ENCODE assay signal across 1 cellular context in the genomic region with DNA sequence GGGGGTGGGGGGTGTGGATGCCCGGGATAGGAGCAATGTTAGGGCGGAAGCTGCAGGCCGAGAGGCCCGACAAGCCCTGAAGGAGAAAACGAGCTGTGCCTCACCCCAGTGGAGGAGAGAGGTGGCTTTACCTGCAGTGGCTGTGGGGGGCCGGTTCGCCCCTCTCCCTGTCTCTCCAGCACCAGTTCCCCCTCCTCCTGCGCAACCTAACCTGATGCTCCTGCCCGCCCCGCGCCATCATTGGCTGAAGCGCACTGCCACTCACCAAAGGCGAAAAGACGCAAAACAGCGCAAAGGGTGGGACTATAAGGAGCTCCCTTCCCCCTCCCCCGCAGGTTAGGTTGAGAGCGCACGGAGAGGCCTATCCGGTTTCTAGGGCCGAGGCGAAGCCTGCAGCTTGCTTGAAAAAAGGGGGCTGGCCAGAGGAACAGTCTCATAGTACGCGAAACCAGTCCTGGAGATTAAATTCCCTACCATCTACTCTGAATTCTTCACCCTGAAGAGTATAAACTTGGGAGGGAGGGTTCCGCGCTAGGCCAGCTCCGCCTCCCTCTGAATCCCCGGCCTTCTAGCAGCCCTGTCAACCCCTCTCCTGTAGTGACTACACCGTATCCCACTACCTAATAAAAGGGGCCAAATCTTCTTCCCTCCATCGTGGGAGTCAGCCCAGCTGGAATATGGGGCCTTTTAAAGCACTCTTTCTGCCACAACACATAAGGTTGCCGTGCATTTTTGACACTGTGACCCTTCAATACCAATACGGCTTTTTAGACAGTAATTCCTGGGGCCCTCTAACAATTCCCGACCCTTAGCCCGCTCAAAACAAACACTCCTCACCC.
TF ChIP-seq lines count a peak whose summit lies in the region.

No MANE protein-coding gene starts in this region.

TF ChIP-seq in HepG2, 621 proteins besides CTCF, POLR2A, EP300 and RAD21 (continued from another document and continues in another):
- TF ChIP-seq, protein P1, sequence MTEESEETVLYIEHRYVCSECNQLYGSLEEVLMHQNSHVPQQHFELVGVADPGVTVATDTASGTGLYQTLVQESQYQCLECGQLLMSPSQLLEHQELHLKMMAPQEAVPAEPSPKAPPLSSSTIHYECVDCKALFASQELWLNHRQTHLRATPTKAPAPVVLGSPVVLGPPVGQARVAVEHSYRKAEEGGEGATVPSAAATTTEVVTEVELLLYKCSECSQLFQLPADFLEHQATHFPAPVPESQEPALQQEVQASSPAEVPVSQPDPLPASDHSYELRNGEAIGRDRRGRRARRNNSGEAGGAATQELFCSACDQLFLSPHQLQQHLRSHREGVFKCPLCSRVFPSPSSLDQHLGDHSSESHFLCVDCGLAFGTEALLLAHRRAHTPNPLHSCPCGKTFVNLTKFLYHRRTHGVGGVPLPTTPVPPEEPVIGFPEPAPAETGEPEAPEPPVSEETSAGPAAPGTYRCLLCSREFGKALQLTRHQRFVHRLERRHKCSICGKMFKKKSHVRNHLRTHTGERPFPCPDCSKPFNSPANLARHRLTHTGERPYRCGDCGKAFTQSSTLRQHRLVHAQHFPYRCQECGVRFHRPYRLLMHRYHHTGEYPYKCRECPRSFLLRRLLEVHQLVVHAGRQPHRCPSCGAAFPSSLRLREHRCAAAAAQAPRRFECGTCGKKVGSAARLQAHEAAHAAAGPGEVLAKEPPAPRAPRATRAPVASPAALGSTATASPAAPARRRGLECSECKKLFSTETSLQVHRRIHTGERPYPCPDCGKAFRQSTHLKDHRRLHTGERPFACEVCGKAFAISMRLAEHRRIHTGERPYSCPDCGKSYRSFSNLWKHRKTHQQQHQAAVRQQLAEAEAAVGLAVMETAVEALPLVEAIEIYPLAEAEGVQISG (CRISPR knock-in tag; IDR thresholded peaks at IDR 0.05), result peak; percentile 95
- TF ChIP-seq, protein P2, sequence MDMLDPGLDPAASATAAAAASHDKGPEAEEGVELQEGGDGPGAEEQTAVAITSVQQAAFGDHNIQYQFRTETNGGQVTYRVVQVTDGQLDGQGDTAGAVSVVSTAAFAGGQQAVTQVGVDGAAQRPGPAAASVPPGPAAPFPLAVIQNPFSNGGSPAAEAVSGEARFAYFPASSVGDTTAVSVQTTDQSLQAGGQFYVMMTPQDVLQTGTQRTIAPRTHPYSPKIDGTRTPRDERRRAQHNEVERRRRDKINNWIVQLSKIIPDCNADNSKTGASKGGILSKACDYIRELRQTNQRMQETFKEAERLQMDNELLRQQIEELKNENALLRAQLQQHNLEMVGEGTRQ (IDR thresholded peaks at IDR 0.05; ENCODE audit: low read depth, low read length), result no peak
- TF ChIP-seq, protein P2 (CRISPR knock-in tag; IDR thresholded peaks at IDR 0.05; ENCODE audit: borderline replicate concordance), result no peak
- TF ChIP-seq, protein P3, sequence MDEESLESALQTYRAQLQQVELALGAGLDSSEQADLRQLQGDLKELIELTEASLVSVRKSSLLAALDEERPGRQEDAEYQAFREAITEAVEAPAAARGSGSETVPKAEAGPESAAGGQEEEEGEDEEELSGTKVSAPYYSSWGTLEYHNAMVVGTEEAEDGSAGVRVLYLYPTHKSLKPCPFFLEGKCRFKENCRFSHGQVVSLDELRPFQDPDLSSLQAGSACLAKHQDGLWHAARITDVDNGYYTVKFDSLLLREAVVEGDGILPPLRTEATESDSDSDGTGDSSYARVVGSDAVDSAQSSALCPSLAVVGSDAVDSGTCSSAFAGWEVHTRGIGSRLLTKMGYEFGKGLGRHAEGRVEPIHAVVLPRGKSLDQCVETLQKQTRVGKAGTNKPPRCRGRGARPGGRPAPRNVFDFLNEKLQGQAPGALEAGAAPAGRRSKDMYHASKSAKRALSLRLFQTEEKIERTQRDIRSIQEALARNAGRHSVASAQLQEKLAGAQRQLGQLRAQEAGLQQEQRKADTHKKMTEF (CRISPR knock-in tag; IDR thresholded peaks at IDR 0.05), result peak; percentile 91
- TF ChIP-seq, protein P4, sequence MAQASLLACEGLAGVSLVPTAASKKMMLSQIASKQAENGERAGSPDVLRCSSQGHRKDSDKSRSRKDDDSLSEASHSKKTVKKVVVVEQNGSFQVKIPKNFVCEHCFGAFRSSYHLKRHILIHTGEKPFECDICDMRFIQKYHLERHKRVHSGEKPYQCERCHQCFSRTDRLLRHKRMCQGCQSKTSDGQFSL (CRISPR knock-in tag; IDR thresholded peaks at IDR 0.05), result peak; percentile 97
- TF ChIP-seq CC2D1A (CRISPR knock-in tag; IDR thresholded peaks at IDR 0.05), result peak; percentile 90; the same call in 1 of the 2 replicates
- TF ChIP-seq FIP1L1 (IDR thresholded peaks at IDR 0.05; ENCODE audit: borderline replicate concordance, insufficient read depth, low read depth, low read length), result peak; percentile 90; the same call in 1 of the 2 replicates
- TF ChIP-seq, protein P5, sequence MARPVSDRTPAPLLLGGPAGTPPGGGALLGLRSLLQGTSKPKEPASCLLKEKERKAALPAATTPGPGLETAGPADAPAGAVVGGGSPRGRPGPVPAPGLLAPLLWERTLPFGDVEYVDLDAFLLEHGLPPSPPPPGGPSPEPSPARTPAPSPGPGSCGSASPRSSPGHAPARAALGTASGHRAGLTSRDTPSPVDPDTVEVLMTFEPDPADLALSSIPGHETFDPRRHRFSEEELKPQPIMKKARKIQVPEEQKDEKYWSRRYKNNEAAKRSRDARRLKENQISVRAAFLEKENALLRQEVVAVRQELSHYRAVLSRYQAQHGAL (CRISPR knock-in tag; IDR thresholded peaks at IDR 0.05; ENCODE audit: not compliant biosample characterization), result no peak
- TF ChIP-seq, protein P6, sequence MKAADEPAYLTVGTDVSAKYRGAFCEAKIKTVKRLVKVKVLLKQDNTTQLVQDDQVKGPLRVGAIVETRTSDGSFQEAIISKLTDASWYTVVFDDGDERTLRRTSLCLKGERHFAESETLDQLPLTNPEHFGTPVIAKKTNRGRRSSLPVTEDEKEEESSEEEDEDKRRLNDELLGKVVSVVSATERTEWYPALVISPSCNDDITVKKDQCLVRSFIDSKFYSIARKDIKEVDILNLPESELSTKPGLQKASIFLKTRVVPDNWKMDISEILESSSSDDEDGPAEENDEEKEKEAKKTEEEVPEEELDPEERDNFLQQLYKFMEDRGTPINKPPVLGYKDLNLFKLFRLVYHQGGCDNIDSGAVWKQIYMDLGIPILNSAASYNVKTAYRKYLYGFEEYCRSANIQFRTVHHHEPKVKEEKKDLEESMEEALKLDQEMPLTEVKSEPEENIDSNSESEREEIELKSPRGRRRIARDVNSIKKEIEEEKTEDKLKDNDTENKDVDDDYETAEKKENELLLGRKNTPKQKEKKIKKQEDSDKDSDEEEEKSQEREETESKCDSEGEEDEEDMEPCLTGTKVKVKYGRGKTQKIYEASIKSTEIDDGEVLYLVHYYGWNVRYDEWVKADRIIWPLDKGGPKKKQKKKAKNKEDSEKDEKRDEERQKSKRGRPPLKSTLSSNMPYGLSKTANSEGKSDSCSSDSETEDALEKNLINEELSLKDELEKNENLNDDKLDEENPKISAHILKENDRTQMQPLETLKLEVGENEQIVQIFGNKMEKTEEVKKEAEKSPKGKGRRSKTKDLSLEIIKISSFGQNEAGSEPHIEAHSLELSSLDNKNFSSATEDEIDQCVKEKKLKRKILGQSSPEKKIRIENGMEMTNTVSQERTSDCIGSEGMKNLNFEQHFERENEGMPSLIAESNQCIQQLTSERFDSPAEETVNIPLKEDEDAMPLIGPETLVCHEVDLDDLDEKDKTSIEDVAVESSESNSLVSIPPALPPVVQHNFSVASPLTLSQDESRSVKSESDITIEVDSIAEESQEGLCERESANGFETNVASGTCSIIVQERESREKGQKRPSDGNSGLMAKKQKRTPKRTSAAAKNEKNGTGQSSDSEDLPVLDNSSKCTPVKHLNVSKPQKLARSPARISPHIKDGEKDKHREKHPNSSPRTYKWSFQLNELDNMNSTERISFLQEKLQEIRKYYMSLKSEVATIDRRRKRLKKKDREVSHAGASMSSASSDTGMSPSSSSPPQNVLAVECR (CRISPR knock-in tag; IDR thresholded peaks at IDR 0.05; ENCODE audit: borderline replicate concordance), result peak; percentile 90
- no peak for TF ChIP-seq CHD4 (IDR thresholded peaks at IDR 0.05; ENCODE audit: borderline replicate concordance, low read length)
- TF ChIP-seq MTA1 (CRISPR knock-in tag; IDR thresholded peaks at IDR 0.05; ENCODE audit: borderline replicate concordance), result peak; percentile 87; the same call in 1 of the 2 replicates
- TF ChIP-seq ZNF878 (CRISPR knock-in tag; IDR thresholded peaks at IDR 0.05), result no peak; the same call in 1 of the 2 replicates
- TF ChIP-seq, protein P7, sequence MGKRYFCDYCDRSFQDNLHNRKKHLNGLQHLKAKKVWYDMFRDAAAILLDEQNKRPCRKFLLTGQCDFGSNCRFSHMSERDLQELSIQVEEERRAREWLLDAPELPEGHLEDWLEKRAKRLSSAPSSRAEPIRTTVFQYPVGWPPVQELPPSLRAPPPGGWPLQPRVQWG (CRISPR knock-in tag; IDR thresholded peaks at IDR 0.05; ENCODE audit: borderline replicate concordance, low read depth), result no peak
- no peak for TF ChIP-seq MTF1 (CRISPR knock-in tag; IDR thresholded peaks at IDR 0.05)
- TF ChIP-seq SALL1 (CRISPR knock-in tag; IDR thresholded peaks at IDR 0.05), result peak; percentile 95
- peak; percentile 20; the same call in 1 of the 2 replicates for TF ChIP-seq SSRP1 (CRISPR knock-in tag; IDR thresholded peaks at IDR 0.05)
- TF ChIP-seq ZNF468 (CRISPR knock-in tag; IDR thresholded peaks at IDR 0.05), result no peak
- no peak; the same call in 1 of the 2 replicates for TF ChIP-seq REL (CRISPR knock-in tag; conservative IDR thresholded peaks at IDR 0.05)
- TF ChIP-seq ZNF773 (CRISPR knock-in tag; IDR thresholded peaks at IDR 0.05; ENCODE audit: borderline replicate concordance), result peak; percentile 14; the same call in 1 of the 2 replicates
- 0 out of 2 replicates have a peak, but pooled peaks have one; percentile 39 for TF ChIP-seq ZNF547 (CRISPR knock-in tag; IDR thresholded peaks at IDR 0.05)
- TF ChIP-seq, protein P8, sequence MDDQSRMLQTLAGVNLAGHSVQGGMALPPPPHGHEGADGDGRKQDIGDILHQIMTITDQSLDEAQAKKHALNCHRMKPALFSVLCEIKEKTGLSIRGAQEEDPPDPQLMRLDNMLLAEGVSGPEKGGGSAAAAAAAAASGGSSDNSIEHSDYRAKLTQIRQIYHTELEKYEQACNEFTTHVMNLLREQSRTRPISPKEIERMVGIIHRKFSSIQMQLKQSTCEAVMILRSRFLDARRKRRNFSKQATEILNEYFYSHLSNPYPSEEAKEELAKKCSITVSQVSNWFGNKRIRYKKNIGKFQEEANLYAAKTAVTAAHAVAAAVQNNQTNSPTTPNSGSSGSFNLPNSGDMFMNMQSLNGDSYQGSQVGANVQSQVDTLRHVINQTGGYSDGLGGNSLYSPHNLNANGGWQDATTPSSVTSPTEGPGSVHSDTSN (CRISPR knock-in tag; IDR thresholded peaks at IDR 0.05; ENCODE audit: borderline replicate concordance), result peak; percentile 86; the same call in 1 of the 2 replicates
- TF ChIP-seq TMF1 (CRISPR knock-in tag; IDR thresholded peaks at IDR 0.05; ENCODE audit: low read depth), result peak; percentile 92
- TF ChIP-seq KMT2B (CRISPR knock-in tag; IDR thresholded peaks at IDR 0.05), result peak; percentile 99
- peak; percentile 81; the same call in 1 of the 2 replicates for TF ChIP-seq ZNF333 (CRISPR knock-in tag; IDR thresholded peaks at IDR 0.05; ENCODE audit: borderline replicate concordance)
- TF ChIP-seq ZNF782 (CRISPR knock-in tag; IDR thresholded peaks at IDR 0.05; ENCODE audit: borderline replicate concordance), result peak; percentile 54; the same call in 1 of the 2 replicates
- TF ChIP-seq, protein P9, sequence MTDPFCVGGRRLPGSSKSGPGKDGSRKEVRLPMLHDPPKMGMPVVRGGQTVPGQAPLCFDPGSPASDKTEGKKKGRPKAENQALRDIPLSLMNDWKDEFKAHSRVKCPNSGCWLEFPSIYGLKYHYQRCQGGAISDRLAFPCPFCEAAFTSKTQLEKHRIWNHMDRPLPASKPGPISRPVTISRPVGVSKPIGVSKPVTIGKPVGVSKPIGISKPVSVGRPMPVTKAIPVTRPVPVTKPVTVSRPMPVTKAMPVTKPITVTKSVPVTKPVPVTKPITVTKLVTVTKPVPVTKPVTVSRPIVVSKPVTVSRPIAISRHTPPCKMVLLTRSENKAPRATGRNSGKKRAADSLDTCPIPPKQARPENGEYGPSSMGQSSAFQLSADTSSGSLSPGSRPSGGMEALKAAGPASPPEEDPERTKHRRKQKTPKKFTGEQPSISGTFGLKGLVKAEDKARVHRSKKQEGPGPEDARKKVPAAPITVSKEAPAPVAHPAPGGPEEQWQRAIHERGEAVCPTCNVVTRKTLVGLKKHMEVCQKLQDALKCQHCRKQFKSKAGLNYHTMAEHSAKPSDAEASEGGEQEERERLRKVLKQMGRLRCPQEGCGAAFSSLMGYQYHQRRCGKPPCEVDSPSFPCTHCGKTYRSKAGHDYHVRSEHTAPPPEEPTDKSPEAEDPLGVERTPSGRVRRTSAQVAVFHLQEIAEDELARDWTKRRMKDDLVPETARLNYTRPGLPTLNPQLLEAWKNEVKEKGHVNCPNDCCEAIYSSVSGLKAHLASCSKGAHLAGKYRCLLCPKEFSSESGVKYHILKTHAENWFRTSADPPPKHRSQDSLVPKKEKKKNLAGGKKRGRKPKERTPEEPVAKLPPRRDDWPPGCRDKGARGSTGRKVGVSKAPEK (CRISPR knock-in tag; IDR thresholded peaks at IDR 0.05; ENCODE audit: borderline replicate concordance), result peak; percentile 88; the same call in 1 of the 2 replicates
- TF ChIP-seq, protein P10, sequence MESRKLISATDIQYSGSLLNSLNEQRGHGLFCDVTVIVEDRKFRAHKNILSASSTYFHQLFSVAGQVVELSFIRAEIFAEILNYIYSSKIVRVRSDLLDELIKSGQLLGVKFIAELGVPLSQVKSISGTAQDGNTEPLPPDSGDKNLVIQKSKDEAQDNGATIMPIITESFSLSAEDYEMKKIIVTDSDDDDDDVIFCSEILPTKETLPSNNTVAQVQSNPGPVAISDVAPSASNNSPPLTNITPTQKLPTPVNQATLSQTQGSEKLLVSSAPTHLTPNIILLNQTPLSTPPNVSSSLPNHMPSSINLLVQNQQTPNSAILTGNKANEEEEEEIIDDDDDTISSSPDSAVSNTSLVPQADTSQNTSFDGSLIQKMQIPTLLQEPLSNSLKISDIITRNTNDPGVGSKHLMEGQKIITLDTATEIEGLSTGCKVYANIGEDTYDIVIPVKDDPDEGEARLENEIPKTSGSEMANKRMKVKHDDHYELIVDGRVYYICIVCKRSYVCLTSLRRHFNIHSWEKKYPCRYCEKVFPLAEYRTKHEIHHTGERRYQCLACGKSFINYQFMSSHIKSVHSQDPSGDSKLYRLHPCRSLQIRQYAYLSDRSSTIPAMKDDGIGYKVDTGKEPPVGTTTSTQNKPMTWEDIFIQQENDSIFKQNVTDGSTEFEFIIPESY (CRISPR knock-in tag; IDR thresholded peaks at IDR 0.05), result no peak; the same call in 1 of the 2 replicates
